ENCODE assay signal across 8 cellular contexts in the genomic region with DNA sequence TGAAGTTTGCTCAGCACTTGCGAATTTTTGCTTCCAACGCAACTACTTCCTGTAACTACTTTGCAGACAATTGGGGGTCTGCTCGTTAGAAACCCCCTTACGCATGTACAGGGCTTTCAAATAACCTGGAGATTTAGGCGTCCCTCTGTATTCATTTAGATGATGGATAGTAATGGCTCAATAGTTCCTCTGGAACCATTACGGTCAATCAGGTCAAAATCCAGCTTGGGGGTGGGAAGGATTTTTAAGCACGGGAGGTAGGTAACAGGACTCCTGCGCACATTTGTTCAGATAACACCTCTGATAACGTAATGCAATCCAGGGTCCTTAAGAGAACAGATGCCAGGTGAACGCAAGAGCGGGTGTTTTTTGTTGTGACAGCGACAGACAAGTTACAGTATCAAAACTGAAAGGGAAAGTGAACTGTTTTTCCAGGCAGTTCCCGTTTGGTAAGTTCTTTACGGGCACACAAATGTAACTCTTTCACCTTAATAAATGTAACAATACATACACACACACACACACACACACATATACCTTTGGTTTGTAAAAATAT. TPM values are rescaled to one million over a fixed set of nuclear protein-coding genes. Genes with fewer than 3 reads are reported as not detected.
DNase-seq lines count a peak whose midpoint lies in the region; ATAC-seq and TF ChIP-seq lines count a peak whose summit lies in the region.

No MANE protein-coding gene starts in this region.

- peak; percentile 26 for DNase-seq in DMS153 treated with DMSO at 0.1 percent for 48 hours (lab: John Stamatoyannopoulos, UW; ENCODE audit: unreplicated experiment)
- DNase-seq in activated CD4-positive, alpha-beta memory T cell treated with anti-CD3 and anti-CD28 coated beads for 36 hours: peak; percentile 16
- DNase-seq in glutamatergic neuron: no peak
- DNase-seq in G401 (ENCODE audit: low spot score): no peak
- DNase-seq in NCI-H524 treated with DMSO at 0.1 percent for 48 hours (lab: John Stamatoyannopoulos, UW): no peak

- no peaks in the 10 kb centered on the region for H3K9me3 ChIP-seq in HUES48 (ENCODE audit: control insufficient read depth, insufficient read depth, low read length)

- in situ Hi-C loops in G401 (cut with HindIII; ENCODE audit: low sequenced_read_pairs): no loop called here

- no peak for ATAC-seq in GM18498 (IDR thresholded peaks at IDR 0.05; ENCODE audit: unreplicated experiment)

- CTCF ChIA-PET in activated CD4-positive, alpha-beta memory T cell treated with anti-CD3 and anti-CD28 coated beads for 36 hours (lab: Charles Lee): interaction anchor here (4.9 kb wide), 1 partner anchor 13 kb away, joined by 43 read pairs; no protein-coding TSS in a partner anchor

- intact Hi-C loops in activated CD4-positive, alpha-beta memory T cell treated with anti-CD3 and anti-CD28 coated beads for 36 hours (cut with micrococcal nuclease): loop anchor here (1.0 to 5.0 kb wide), 4 partner anchors 14 to 925 kb away; a partner anchor contains a TSS

- no peak overlapping the region for H3K27ac ChIP-seq in HUES48 (ENCODE audit: low read depth, low read length)
- peak overlapping the region in 16 of 21 experiments; percentile 5 to 69 (median 38) for H3K27ac ChIP-seq in skin epidermis

- POLR2A ChIA-PET in activated CD4-positive, alpha-beta memory T cell treated with anti-CD3 and anti-CD28 coated beads for 36 hours (lab: Charles Lee): interaction anchor here (1.4 kb wide), 1 partner anchor 14 kb away, joined by 5 read pairs; no protein-coding TSS in a partner anchor

- H3K4me1 ChIP-seq in HUES48 (ENCODE audit: control insufficient read depth, insufficient read depth, low read length): peaks cover 20% of the 10 kb centered on the region; the same call in 1 of the 2 replicates

- H3K27ac Mint-ChIP-seq in activated CD4-positive, alpha-beta memory T cell treated with anti-CD3 and anti-CD28 coated beads for 36 hours: no peak overlapping the region
- H3K27ac Mint-ChIP-seq in glutamatergic neuron (ENCODE audit: unreplicated experiment): no peak overlapping the region

- no peak overlapping the region for H3K9ac ChIP-seq in HUES48 (ENCODE audit: low read depth, low read length)

- H3K36me3 ChIP-seq in HUES48 (ENCODE audit: control insufficient read depth, insufficient read depth, low read length): no peaks in the 10 kb centered on the region

- no peaks in the 10 kb centered on the region for H3K9me3 Mint-ChIP-seq in activated CD4-positive, alpha-beta memory T cell treated with anti-CD3 and anti-CD28 coated beads for 36 hours
- peaks cover 8% of the 10 kb centered on the region for H3K9me3 Mint-ChIP-seq in glutamatergic neuron (ENCODE audit: unreplicated experiment)

- no peaks in the 10 kb centered on the region for H3K36me3 Mint-ChIP-seq in activated CD4-positive, alpha-beta memory T cell treated with anti-CD3 and anti-CD28 coated beads for 36 hours
- H3K36me3 Mint-ChIP-seq in glutamatergic neuron (ENCODE audit: unreplicated experiment): peaks cover 4% of the 10 kb centered on the region

- peak overlapping the region; percentile 83 for H3K4me3 Mint-ChIP-seq in activated CD4-positive, alpha-beta memory T cell treated with anti-CD3 and anti-CD28 coated beads for 36 hours
- peak overlapping the region; percentile 91 for H3K4me3 Mint-ChIP-seq in glutamatergic neuron (ENCODE audit: unreplicated experiment)

- H3K4me1 Mint-ChIP-seq in activated CD4-positive, alpha-beta memory T cell treated with anti-CD3 and anti-CD28 coated beads for 36 hours (ENCODE audit: low read depth): peaks cover 31% of the 10 kb centered on the region
- H3K4me1 Mint-ChIP-seq in glutamatergic neuron (ENCODE audit: low read depth, unreplicated experiment): peaks cover 14% of the 10 kb centered on the region

- H3K27me3 Mint-ChIP-seq in activated CD4-positive, alpha-beta memory T cell treated with anti-CD3 and anti-CD28 coated beads for 36 hours: peaks cover 58% of the 10 kb centered on the region
- H3K27me3 Mint-ChIP-seq in glutamatergic neuron (ENCODE audit: unreplicated experiment): peaks cover 27% of the 10 kb centered on the region

- peaks cover 99% of the 10 kb centered on the region for H3K27me3 ChIP-seq in HUES48 (ENCODE audit: control insufficient read depth, insufficient read depth, low read length)

- no peak for TF ChIP-seq CTCF in glutamatergic neuron (IDR thresholded peaks at IDR 0.05; ENCODE audit: partially characterized antibody, unreplicated experiment)

- H3K4me3 ChIP-seq in HUES48 (ENCODE audit: low read depth, low read length): 0 out of 2 replicates have a peak overlapping the region, but pooled peaks have one; percentile 31
- H3K4me3 ChIP-seq in skin epidermis: peak overlapping the region; percentile 31 to 63 (median 41)

RNA-seq across cellular contexts. Expression of a gene that starts 3.7 kb away (rescaled TPM):
- total RNA-seq in activated CD4-positive, alpha-beta memory T cell treated with anti-CD3 and anti-CD28 coated beads for 36 hours: not detected
- 0.42 TPM for total RNA-seq in glutamatergic neuron (ENCODE audit: unreplicated experiment)
- 0.07 TPM in 1 of 2 replicates, not detected in the other for total RNA-seq in G401 (2014; rRNA removed; shearing (Covaris generic))

Comparison
In these comparisons a context has a peak if more than half of its experiments do, and no peak if none do; other contexts are left out.
1. DNase-seq: peak in DMS153 treated with DMSO at 0.1 percent for 48 hours (single experiment) and activated CD4-positive, alpha-beta memory T cell treated with anti-CD3 and anti-CD28 coated beads for 36 hours (single experiment); none in glutamatergic neuron (single experiment), G401 (single experiment) and NCI-H524 treated with DMSO at 0.1 percent for 48 hours (single experiment).